ENCODE assay signal across 14 cellular contexts in the genomic region with DNA sequence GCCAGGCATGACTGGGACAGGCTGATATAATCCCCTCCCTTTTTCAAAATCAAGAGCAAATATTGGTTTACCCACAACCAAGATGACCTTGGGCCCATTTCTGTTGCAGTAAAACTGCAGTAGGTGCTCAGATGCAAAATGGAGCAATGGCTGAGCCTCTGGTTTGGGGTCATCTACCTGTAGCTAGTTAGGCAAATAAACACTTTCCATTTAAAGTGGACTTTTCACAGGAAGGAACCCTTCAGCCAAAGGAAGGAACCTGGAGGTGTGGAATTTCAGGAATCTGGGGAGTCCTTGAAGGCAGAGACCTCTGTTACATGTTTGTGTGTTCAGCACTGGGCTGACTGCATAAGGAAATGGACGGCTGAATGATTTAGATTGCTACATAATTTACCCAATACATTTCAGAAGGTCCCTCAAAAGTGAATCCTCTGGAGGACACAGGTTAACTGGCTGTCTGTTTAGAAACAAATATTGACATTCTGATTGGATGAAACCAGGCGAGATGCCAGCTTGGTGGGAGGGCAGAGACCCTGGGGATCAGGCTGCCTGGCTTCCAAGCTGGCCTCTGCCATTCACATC.
DNase-seq lines count a peak whose midpoint lies in the region; ATAC-seq and TF ChIP-seq lines count a peak whose summit lies in the region.
"Had no signal": no experiment of that assay in that cellular context is flagged by ENCODE, and none has a peak within 500 bp of the region (broad histone marks: within the 10 kb centered on the region; RNA-seq: fewer than 3 reads in every experiment).

No MANE protein-coding gene starts in this region.

- H3K27me3 ChIP-seq in HUES6 (ENCODE audit: control insufficient read depth, insufficient read depth, low read length) (no peaks in the 10 kb centered on the region), iPS-18a (ENCODE audit: control insufficient read depth, insufficient read depth, low read length) (no peaks in the 10 kb centered on the region)
- H3K27me3 ChIP-seq: neural progenitor cell had no signal

- no peaks in the 10 kb centered on the region for H3K36me3 Mint-ChIP-seq in natural killer cell treated with Interleukin-12 subunit alpha and Interleukin-12 subunit beta and Interleukin-15 and Interleukin-18, amount 100 ng/mL, for 72 hours
- H3K36me3 Mint-ChIP-seq: neural progenitor cell had no signal

- intact Hi-C loops in OCI-LY7 (cut with micrococcal nuclease; ENCODE audit: unreplicated experiment) = no loop called here

- H3K4me3 Mint-ChIP-seq in natural killer cell treated with Interleukin-12 subunit alpha and Interleukin-12 subunit beta and Interleukin-15 and Interleukin-18, amount 100 ng/mL, for 72 hours = peak overlapping the region; percentile 67
- H3K4me3 Mint-ChIP-seq: neural progenitor cell had no signal

- CTCF ChIA-PET in OCI-LY7 (lab: Charles Lee; ENCODE audit: unreplicated experiment) = no interaction called here

- no peak for TF ChIP-seq CTCF in OCI-LY7 (conservative IDR thresholded peaks at IDR 0.05; ENCODE audit: low read length)

- no peak overlapping the region for H3K4me3 ChIP-seq in HUES6 (ENCODE audit: low read depth, low read length)
- H3K4me3 ChIP-seq in iPS-18a (ENCODE audit: low read length) = no peak overlapping the region
- H3K4me3 ChIP-seq in OCI-LY7 (ENCODE audit: low read depth, low read length, poor library complexity, severe bottlenecking) = no peak overlapping the region
- H3K4me3 ChIP-seq: neural progenitor cell had no signal

- BruUV-seq in OCI-LY7 (replicated peaks; lab: Mats Ljungman, UMichigan) = no TSS peak

- peaks cover 38 to 41% of the 10 kb centered on the region in 2 donors for H3K4me1 Mint-ChIP-seq in natural killer cell treated with Interleukin-12 subunit alpha and Interleukin-12 subunit beta and Interleukin-15 and Interleukin-18, amount 100 ng/mL, for 72 hours (ENCODE audit: low read depth in 2 of 2)

- POLR2A ChIA-PET in OCI-LY7 (lab: Charles Lee) = no interaction called here

- H3K9me2 ChIP-seq in OCI-LY7 (ENCODE audit: insufficient read depth, low read length) = no peaks in the 10 kb centered on the region

- H3K27ac ChIP-seq in HUES6 (ENCODE audit: low read depth, low read length) = peak overlapping the region; percentile 43; the same call in 1 of the 2 replicates
- H3K27ac ChIP-seq in iPS-18a (ENCODE audit: low read length) = peak overlapping the region; percentile 14
- H3K27ac ChIP-seq in OCI-LY7 (ENCODE audit: low read depth, low read length, poor library complexity, severe bottlenecking) = no peak overlapping the region
- H3K27ac ChIP-seq: neural progenitor cell had no signal

- no peaks in the 10 kb centered on the region for H4K20me1 ChIP-seq in OCI-LY7 (ENCODE audit: insufficient read depth, low read length)

- no peak overlapping the region for H3K4me2 ChIP-seq in OCI-LY7 (ENCODE audit: low read length)
- H3K4me2 ChIP-seq: neural progenitor cell had no signal

- H3K4me1 ChIP-seq in HUES6 (ENCODE audit: control insufficient read depth, insufficient read depth, low read length) (peaks cover 36% of the 10 kb centered on the region), iPS-18a (ENCODE audit: control insufficient read depth, low read depth, low read length) (peaks cover 20% of the 10 kb centered on the region), OCI-LY7 (ENCODE audit: insufficient read depth, low read length, poor library complexity, severe bottlenecking) (no peaks in the 10 kb centered on the region)

- H2AFZ ChIP-seq in OCI-LY7 (ENCODE audit: low read length) = no peak overlapping the region
- H2AFZ ChIP-seq: neural progenitor cell had no signal

- peaks cover 10% of the 10 kb centered on the region for H3K9me3 ChIP-seq in HUES6 (ENCODE audit: control insufficient read depth, insufficient read depth, low read depth, low read length)
- peaks cover 5% of the 10 kb centered on the region for H3K9me3 ChIP-seq in iPS-18a (ENCODE audit: control insufficient read depth, low read depth, low read length)
- H3K9me3 ChIP-seq in OCI-LY7 (ENCODE audit: low read length) = no peaks in the 10 kb centered on the region

- H3K27ac Mint-ChIP-seq in natural killer cell treated with Interleukin-12 subunit alpha and Interleukin-12 subunit beta and Interleukin-15 and Interleukin-18, amount 100 ng/mL, for 72 hours = peak overlapping the region; percentile 79
- H3K27ac Mint-ChIP-seq: neural progenitor cell had no signal

- no peaks in the 10 kb centered on the region for H3K27me3 Mint-ChIP-seq in natural killer cell treated with Interleukin-12 subunit alpha and Interleukin-12 subunit beta and Interleukin-15 and Interleukin-18, amount 100 ng/mL, for 72 hours

- H3K9ac ChIP-seq in HUES6 (ENCODE audit: low read length) (peak overlapping the region; percentile 8), iPS-18a (ENCODE audit: low read length) (no peak overlapping the region)
- H3K9ac ChIP-seq: neural progenitor cell had no signal

- no peak for ATAC-seq in natural killer cell treated with Interleukin-12 subunit alpha and Interleukin-12 subunit beta and Interleukin-15 and Interleukin-18, amount 100 ng/mL, for 72 hours
- ATAC-seq in HG02938 (IDR thresholded peaks at IDR 0.05; ENCODE audit: unreplicated experiment) (no peak), GM21737 (IDR thresholded peaks at IDR 0.05; ENCODE audit: unreplicated experiment) (no peak)

- H3K9me3 Mint-ChIP-seq in natural killer cell treated with Interleukin-12 subunit alpha and Interleukin-12 subunit beta and Interleukin-15 and Interleukin-18, amount 100 ng/mL, for 72 hours = peaks cover 3% of the 10 kb centered on the region

- H3K79me2 ChIP-seq in OCI-LY7 (ENCODE audit: insufficient read depth, low read depth, low read length) = no peaks in the 10 kb centered on the region

- peak; percentile 29 for DNase-seq in SW480 (ENCODE audit: low spot score)
- no peak for DNase-seq in natural killer cell treated with Interleukin-12 subunit alpha and Interleukin-12 subunit beta and Interleukin-15 and Interleukin-18, amount 100 ng/mL, for 72 hours (ENCODE audit: low spot score)
- no peak for DNase-seq in cerebellar nuclear complex (lab: John Stamatoyannopoulos, UW)
- DNase-seq in OCI-LY7 (ENCODE audit: low spot score) = no peak
- DNase-seq: hippocampal formation; NCI-H1417; retina; Right ventricle myocardium superior; stimulated activated CD4-positive, alpha-beta T cell treated with anti-CD3 and anti-CD28 coated beads, Interleukin-15, amount 100 ng/mL, for 24 hours had no signal

- H3K36me3 ChIP-seq in HUES6 (ENCODE audit: control insufficient read depth, insufficient read depth, low read length) = no peaks in the 10 kb centered on the region
- no peaks in the 10 kb centered on the region for H3K36me3 ChIP-seq in iPS-18a (ENCODE audit: control insufficient read depth, low read depth, low read length)
- H3K36me3 ChIP-seq in OCI-LY7 (ENCODE audit: insufficient read depth, low read length) = no peaks in the 10 kb centered on the region
- H3K36me3 ChIP-seq: neural progenitor cell had no signal
